In genomic region chr14:74308695-74309094, GRCh38 we compare ENCODE assay signal across 19 cellular contexts. TPM values are rescaled to one million over a fixed set of nuclear protein-coding genes. Genes with fewer than 3 reads are reported as not detected.
DNase-seq lines count a peak whose midpoint lies in the region; ATAC-seq and TF ChIP-seq lines count a peak whose summit lies in the region.
"Had no signal": no experiment of that assay in that cellular context is flagged by ENCODE, and none has a peak within 500 bp of the region (broad histone marks: within the 10 kb centered on the region; RNA-seq: fewer than 3 reads in every experiment).

No MANE protein-coding gene starts in this region.

- no peaks in the 10 kb centered on the region for H3K4me1 Mint-ChIP-seq in GM23338

- no peaks in the 10 kb centered on the region for H3K27me3 ChIP-seq in GM23338 (ENCODE audit: insufficient read depth)

- H3K4me3 Mint-ChIP-seq in GM23338: no peak overlapping the region
- H3K4me3 Mint-ChIP-seq: CD14-positive monocyte; CD8-positive, alpha-beta T cell; H9 had no signal

- peaks cover 7% of the 10 kb centered on the region for H3K27me3 Mint-ChIP-seq in GM23338 (ENCODE audit: insufficient read depth, low read depth, poor library complexity)

- no peaks in the 10 kb centered on the region for H3K9me2 ChIP-seq in GM23338 (ENCODE audit: insufficient read depth)

- H3K36me3 Mint-ChIP-seq in GM23338 (ENCODE audit: low read depth): no peaks in the 10 kb centered on the region
- H3K36me3 Mint-ChIP-seq: CD14-positive monocyte; CD8-positive, alpha-beta T cell had no signal

- H3K4me2 ChIP-seq in GM23338: no peak overlapping the region
- H3K4me2 ChIP-seq: A549 had no signal

- H3F3A ChIP-seq in GM23338 (replicated peaks; ENCODE audit: low read depth): no peaks in the 10 kb centered on the region

- H4K20me1 ChIP-seq in GM23338 (replicated peaks; ENCODE audit: insufficient read depth): no peaks in the 10 kb centered on the region

- in situ Hi-C loops in G401 (cut with HindIII; ENCODE audit: low sequenced_read_pairs): no loop called here

- peak; percentile 54 for DNase-seq in DMS53 (lab: John Stamatoyannopoulos, UW)
- DNase-seq in DMS53 treated with DMSO at 0.1 percent for 48 hours (lab: John Stamatoyannopoulos, UW; ENCODE audit: unreplicated experiment): no peak
- no peak for DNase-seq in GM23338 (ENCODE audit: low spot score)
- peak; percentile 2 for DNase-seq in dedifferentiated amniotic fluid mesenchymal stem cell (ENCODE audit: extremely low spot score)
- peak; percentile 18 for DNase-seq in renal cortical epithelial cell (ENCODE audit: low read depth)
- no peak for DNase-seq in C1 segment of cervical spinal cord (lab: John Stamatoyannopoulos, UW)
- DNase-seq in activated T-cell treated with anti-CD3 and anti-CD28 coated beads for 4 hours: no peak
- DNase-seq in G401 (ENCODE audit: low spot score): no peak
- DNase-seq: AML-193; CD8-positive, alpha-beta T cell; DMS 273 treated with DMSO at 0.1 percent for 48 hours; DMS79; GF-D8; H9 had no signal

- H3K4me1 ChIP-seq in GM23338 (ENCODE audit: insufficient read depth): no peaks in the 10 kb centered on the region
- H3K4me1 ChIP-seq: A549 had no signal

- H3K27ac ChIP-seq in GM23338 (ENCODE audit: low read depth): no peak overlapping the region
- H3K27ac ChIP-seq: 22Rv1, A549 had no signal

- ATAC-seq in GM23338: no peak
- ATAC-seq: A549; CD8-positive, alpha-beta T cell had no signal

- H3K9me3 Mint-ChIP-seq in GM23338: no peaks in the 10 kb centered on the region
- H3K9me3 Mint-ChIP-seq: CD14-positive monocyte; CD8-positive, alpha-beta T cell; H9 had no signal

- H3K36me3 ChIP-seq in GM23338 (ENCODE audit: insufficient read depth): no peaks in the 10 kb centered on the region

- no peaks in the 10 kb centered on the region for H3K79me2 ChIP-seq in GM23338 (replicated peaks; ENCODE audit: insufficient read depth)

- no peak for TF ChIP-seq CTCF in GM23338 (conservative IDR thresholded peaks at IDR 0.05; ENCODE audit: low read depth in 2 of 2)

- no peak overlapping the region for H3K27ac Mint-ChIP-seq in GM23338
- H3K27ac Mint-ChIP-seq: CD8-positive, alpha-beta T cell had no signal

- H3K4me3 ChIP-seq in GM23338: no peak overlapping the region
- H3K4me3 ChIP-seq: A549 had no signal

- peak overlapping the region; percentile 86 for H2AFZ ChIP-seq in GM23338

TF ChIP-seq in GM23338, 12 proteins besides CTCF, POLR2A, EP300 and RAD21 (continues in another document):
- TF ChIP-seq EZH2 (IDR thresholded peaks at IDR 0.05; ENCODE audit: low read depth, unreplicated experiment) (no peak), ZNF331 (CRISPR knock-in tag; IDR thresholded peaks at IDR 0.05; ENCODE audit: low read depth) (no peak), ZNF114 (CRISPR knock-in tag; IDR thresholded peaks at IDR 0.05) (no peak), EZH2phosphoT487 (IDR thresholded peaks at IDR 0.05; ENCODE audit: unreplicated experiment) (no peak), JUNB (IDR thresholded peaks at IDR 0.05; ENCODE audit: unreplicated experiment) (no peak), CREB1 (CRISPR knock-in tag; IDR thresholded peaks at IDR 0.05; ENCODE audit: low read depth) (no peak), ETS1 (IDR thresholded peaks at IDR 0.05) (no peak), POLR2AphosphoS5 (IDR thresholded peaks at IDR 0.05; ENCODE audit: low read depth) (no peak), STAT1 (IDR thresholded peaks at IDR 0.05; ENCODE audit: unreplicated experiment) (no peak)
- TF ChIP-seq, protein P1, sequence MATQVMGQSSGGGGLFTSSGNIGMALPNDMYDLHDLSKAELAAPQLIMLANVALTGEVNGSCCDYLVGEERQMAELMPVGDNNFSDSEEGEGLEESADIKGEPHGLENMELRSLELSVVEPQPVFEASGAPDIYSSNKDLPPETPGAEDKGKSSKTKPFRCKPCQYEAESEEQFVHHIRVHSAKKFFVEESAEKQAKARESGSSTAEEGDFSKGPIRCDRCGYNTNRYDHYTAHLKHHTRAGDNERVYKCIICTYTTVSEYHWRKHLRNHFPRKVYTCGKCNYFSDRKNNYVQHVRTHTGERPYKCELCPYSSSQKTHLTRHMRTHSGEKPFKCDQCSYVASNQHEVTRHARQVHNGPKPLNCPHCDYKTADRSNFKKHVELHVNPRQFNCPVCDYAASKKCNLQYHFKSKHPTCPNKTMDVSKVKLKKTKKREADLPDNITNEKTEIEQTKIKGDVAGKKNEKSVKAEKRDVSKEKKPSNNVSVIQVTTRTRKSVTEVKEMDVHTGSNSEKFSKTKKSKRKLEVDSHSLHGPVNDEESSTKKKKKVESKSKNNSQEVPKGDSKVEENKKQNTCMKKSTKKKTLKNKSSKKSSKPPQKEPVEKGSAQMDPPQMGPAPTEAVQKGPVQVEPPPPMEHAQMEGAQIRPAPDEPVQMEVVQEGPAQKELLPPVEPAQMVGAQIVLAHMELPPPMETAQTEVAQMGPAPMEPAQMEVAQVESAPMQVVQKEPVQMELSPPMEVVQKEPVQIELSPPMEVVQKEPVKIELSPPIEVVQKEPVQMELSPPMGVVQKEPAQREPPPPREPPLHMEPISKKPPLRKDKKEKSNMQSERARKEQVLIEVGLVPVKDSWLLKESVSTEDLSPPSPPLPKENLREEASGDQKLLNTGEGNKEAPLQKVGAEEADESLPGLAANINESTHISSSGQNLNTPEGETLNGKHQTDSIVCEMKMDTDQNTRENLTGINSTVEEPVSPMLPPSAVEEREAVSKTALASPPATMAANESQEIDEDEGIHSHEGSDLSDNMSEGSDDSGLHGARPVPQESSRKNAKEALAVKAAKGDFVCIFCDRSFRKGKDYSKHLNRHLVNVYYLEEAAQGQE (IDR thresholded peaks at IDR 0.05; ENCODE audit: unreplicated experiment): no peak

RNA-seq across cellular contexts. Expression of gene ABCD4, which starts 6.0 kb away (rescaled TPM):
- total RNA-seq in GM23338 (2014; rRNA removed; shearing (Covaris generic)): 56.6 and 73.1 TPM in 2 replicates
- polyA plus RNA-seq in GM23338 (2016; fragmentation: Nextera tagmentation; extraction: Ambion mirVana): 60.5 and 64.6 TPM in 2 replicates
- 36.5 and 55.6 TPM in 2 replicates for total RNA-seq in renal cortical epithelial cell
- total RNA-seq in G401 (2014; rRNA removed; shearing (Covaris generic)): 30.6 and 38.3 TPM in 2 replicates

RNA-seq across cellular contexts. Expression of gene VRTN, which starts 39.6 kb away (rescaled TPM):
- total RNA-seq in GM23338 (2014; rRNA removed; shearing (Covaris generic)): 129 and 143 TPM in 2 replicates
- 63.9 and 68.5 TPM in 2 replicates for polyA plus RNA-seq in GM23338 (2016; fragmentation: Nextera tagmentation; extraction: Ambion mirVana)
- not detected in 2 replicates for total RNA-seq in renal cortical epithelial cell
- total RNA-seq in G401 (2014; rRNA removed; shearing (Covaris generic)): 0.06 TPM in 1 of 2 replicates, not detected in the other
- total RNA-seq: CD8-positive, alpha-beta T cell; Daoy had no signal
- polyA plus RNA-seq: A549, BJ, CD14-positive monocyte had no signal

Comparison
In these comparisons a context has a peak if more than half of its experiments do, and no peak if none do; other contexts are left out.
1. DNase-seq: peak in DMS53 (single experiment), dedifferentiated amniotic fluid mesenchymal stem cell (single experiment) and renal cortical epithelial cell (single experiment); none in DMS53 treated with DMSO at 0.1 percent for 48 hours (single experiment), GM23338 (single experiment), C1 segment of cervical spinal cord (0 of 14), activated T-cell treated with anti-CD3 and anti-CD28 coated beads for 4 hours (single experiment) and G401 (single experiment).
2. RNA of gene VRTN, which starts 39.6 kb away (total RNA-seq): 129 to 143 TPM in GM23338; not detected in renal cortical epithelial cell and 0.06 TPM in G401; every median in the first group is over 100 times any median in the second.